ENCODE assay signal across 7 cellular contexts in the genomic region with DNA sequence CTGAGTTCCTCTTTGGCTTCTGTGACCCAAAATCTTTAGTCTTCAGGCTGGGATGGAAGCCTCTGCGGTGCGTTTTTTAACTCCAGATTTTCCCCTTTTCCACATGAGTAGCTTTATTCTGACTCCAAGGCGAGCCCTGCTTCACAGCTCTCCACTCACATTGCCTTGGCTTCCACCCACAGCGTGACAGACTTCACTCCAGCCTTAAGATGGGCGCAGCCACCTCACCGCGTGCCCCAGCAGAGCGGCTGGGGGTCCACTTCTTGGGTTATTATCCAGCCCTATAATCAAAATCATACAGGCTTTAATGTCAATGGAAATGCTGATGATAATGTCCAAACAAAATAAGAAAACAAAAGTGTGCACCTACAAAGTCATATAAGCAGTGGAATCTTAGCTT. TPM values are rescaled to one million over a fixed set of nuclear protein-coding genes. Genes with fewer than 3 reads are reported as not detected.
DNase-seq lines count a peak whose midpoint lies in the region; TF ChIP-seq lines count a peak whose summit lies in the region.

No MANE protein-coding gene starts in this region.

- WGBS in esophagus muscularis mucosa: 82% methylated on average over 8 of the region's 8 CpGs
- 86 to 91% methylated on average over 8 of the region's 8 CpGs for WGBS in sigmoid colon, 2 donors
- WGBS in testis, 2 donors: 59 to 69% methylated on average over 8 of the region's 8 CpGs

- H3K4me1 ChIP-seq in Peyer's patch (peaks cover 5 to 21% (median 13%) of the 10 kb centered on the region in 4 donors), esophagus muscularis mucosa (peaks cover 19 to 45% (median 22%) of the 10 kb centered on the region in 4 donors), sigmoid colon (peaks cover 0 to 27% (median 23%) of the 10 kb centered on the region in 4 donors), testis (peaks cover 30% of the 10 kb centered on the region)

- TF ChIP-seq CTCF in GM12865 (IDR thresholded peaks at IDR 0.05; ENCODE audit: insufficient read depth, low read depth, low read length, missing control alignments) (no peak), Peyer's patch (IDR thresholded peaks at IDR 0.05) (no peak), esophagus muscularis mucosa (IDR thresholded peaks at IDR 0.05) (no peak), sigmoid colon (IDR thresholded peaks at IDR 0.05) (no peak), testis (IDR thresholded peaks at IDR 0.05) (no peak)

- H3K4me3 ChIP-seq in GM12865 (ENCODE audit: low read depth, low read length) (peak overlapping the region; percentile 92), Peyer's patch (peak overlapping the region in 3 of 4 donors; percentile 88 to 97 (median 94)), esophagus muscularis mucosa (peak overlapping the region; percentile 80 to 99 (median 91)), sigmoid colon (peak overlapping the region; percentile 81 to 95 (median 83)), testis (peak overlapping the region in 1 of 2 donors; percentile 82)

- no peak for DNase-seq in GM12865 (ENCODE audit: low read depth)
- peak in 1 of 3 donors; percentile 36 for DNase-seq in Peyer's patch
- no peak for DNase-seq in esophagus muscularis mucosa (ENCODE audit: extremely low spot score)
- peak; percentile 45 for DNase-seq in sigmoid colon
- DNase-seq in dedifferentiated amniotic fluid mesenchymal stem cell (ENCODE audit: extremely low spot score): no peak
- DNase-seq in testis: no peak
- DNase-seq in SKM-1 treated with dmso at 0.1 percent for 144 hours (lab: John Stamatoyannopoulos, UW; ENCODE audit: unreplicated experiment): no peak

- intact Hi-C loops in esophagus muscularis mucosa (cut with DNase I): loop anchor here (10.0 kb wide), 1 partner anchor 461 kb away; no protein-coding TSS in a partner anchor
- intact Hi-C loops in sigmoid colon (cut with DNase I): loop anchor here (5.0 to 10.0 kb wide), 3 partner anchors 169 to 448 kb away; a partner anchor contains a TSS
- intact Hi-C loops in testis (cut with DNase I; ENCODE audit: low total_unique reads): no loop called here

- peaks cover 0 to 31% (median 0%) of the 10 kb centered on the region in 3 donors for H3K36me3 ChIP-seq in Peyer's patch
- H3K36me3 ChIP-seq in esophagus muscularis mucosa: peaks cover 20 to 37% (median 30%) of the 10 kb centered on the region in 4 donors
- H3K36me3 ChIP-seq in sigmoid colon: peaks cover 13 to 38% (median 23%) of the 10 kb centered on the region in 4 donors
- no peaks in the 10 kb centered on the region for H3K36me3 ChIP-seq in testis (ENCODE audit: low read depth, missing control alignments)

- no peaks in the 10 kb centered on the region for H3K9me3 ChIP-seq in Peyer's patch
- no peaks in the 10 kb centered on the region for H3K9me3 ChIP-seq in esophagus muscularis mucosa
- H3K9me3 ChIP-seq in sigmoid colon: no peaks in the 10 kb centered on the region
- no peaks in the 10 kb centered on the region for H3K9me3 ChIP-seq in testis

- H3K27ac ChIP-seq in Peyer's patch (no peak overlapping the region), esophagus muscularis mucosa (replicated peaks in 1 of 4) (peak overlapping the region in 1 of 4 donors; percentile 83), sigmoid colon (peak overlapping the region in 1 of 4 donors; percentile 92), testis (no peak overlapping the region)

- no peaks in the 10 kb centered on the region for H3K27me3 ChIP-seq in Peyer's patch
- H3K27me3 ChIP-seq in esophagus muscularis mucosa: no peaks in the 10 kb centered on the region
- H3K27me3 ChIP-seq in sigmoid colon: no peaks in the 10 kb centered on the region
- no peaks in the 10 kb centered on the region for H3K27me3 ChIP-seq in testis

- TF ChIP-seq EP300 in esophagus muscularis mucosa (IDR thresholded peaks at IDR 0.05) (no peak), sigmoid colon (IDR thresholded peaks at IDR 0.05) (no peak)

- no peak for TF ChIP-seq POLR2A in Peyer's patch (IDR thresholded peaks at IDR 0.05)
- no peak for TF ChIP-seq POLR2A in esophagus muscularis mucosa (IDR thresholded peaks at IDR 0.05; ENCODE audit: low read depth)
- no peak for TF ChIP-seq POLR2A in sigmoid colon (IDR thresholded peaks at IDR 0.05)
- no peak for TF ChIP-seq POLR2A in testis (IDR thresholded peaks at IDR 0.05)

RNA-seq across cellular contexts. Expression of a gene that starts 1.2 kb away (rescaled TPM):
- total RNA-seq in Peyer's patch (100 to 1,000 TPM in 3 of 4 donors, 10 to 100 TPM in 1; 74.3 to 201 (median 141) TPM), esophagus muscularis mucosa (10 to 100 TPM; 48.6 to 82.1 (median 59.3) TPM), sigmoid colon (10 to 100 TPM; 45.7 to 68.7 (median 48.5) TPM), testis (100 to 1,000 TPM; 120 to 122 TPM)
- polyA plus RNA-seq in sigmoid colon (10 to 100 TPM; 18.6 to 60.9 (median 36.1) TPM), testis (ENCODE audit: insufficient read depth, low read depth, low replicate concordance) (111 TPM)
